Comparison of ENCODE assay signal across 20 cellular contexts in genomic region chr16:27382187-27382855, GRCh38. TPM values are rescaled to one million over a fixed set of nuclear protein-coding genes. Genes with fewer than 3 reads are reported as not detected.
DNase-seq lines count a peak whose midpoint lies in the region; ATAC-seq and TF ChIP-seq lines count a peak whose summit lies in the region.
"Had no signal": no experiment of that assay in that cellular context is flagged by ENCODE, and none has a peak within 500 bp of the region (broad histone marks: within the 10 kb centered on the region; RNA-seq: fewer than 3 reads in every experiment).

No MANE protein-coding gene starts in this region.

- H3K36me3 Mint-ChIP-seq in GM23338 (ENCODE audit: low read depth) = no peaks in the 10 kb centered on the region; the same call in 2 of the 3 replicates
- H3K36me3 Mint-ChIP-seq in activated T-helper 1 cell treated with anti-CD3 and anti-CD28 coated beads, Interleukin-12 subunit alpha, Interleukin-12 subunit beta, Interleukin-2, Interleukin-4 antibody, amounts not matched to agents 30 ng/mL and 10 ng/mL and 1 ng/mL, durations not matched to agents 14 hours and 24 hours and 36 hours (ENCODE audit: low read depth) = peaks cover 11% of the 10 kb centered on the region
- H3K36me3 Mint-ChIP-seq in natural killer cell = peaks cover 9% of the 10 kb centered on the region

- H3K79me2 ChIP-seq in GM23338 (replicated peaks; ENCODE audit: insufficient read depth) = no peaks in the 10 kb centered on the region

- H3K9me2 ChIP-seq in GM23338 (ENCODE audit: insufficient read depth) = no peaks in the 10 kb centered on the region

- H3K27ac ChIP-seq in GM23338 (ENCODE audit: low read depth) (no peak overlapping the region), transverse colon (no peak overlapping the region)
- H3K27ac ChIP-seq: body of pancreas had no signal

- no peak overlapping the region for H3K4me2 ChIP-seq in GM23338

- H3K4me1 Mint-ChIP-seq in GM23338 = no peaks in the 10 kb centered on the region
- peaks cover 71% of the 10 kb centered on the region for H3K4me1 Mint-ChIP-seq in activated T-helper 1 cell treated with anti-CD3 and anti-CD28 coated beads, Interleukin-12 subunit alpha, Interleukin-12 subunit beta, Interleukin-2, Interleukin-4 antibody, amounts not matched to agents 30 ng/mL and 10 ng/mL and 1 ng/mL, durations not matched to agents 14 hours and 24 hours and 36 hours (ENCODE audit: low read depth)
- peaks cover 21 to 22% of the 10 kb centered on the region in 2 donors for H3K4me1 Mint-ChIP-seq in natural killer cell

- H3K4me1 ChIP-seq in GM23338 (ENCODE audit: insufficient read depth) = no peaks in the 10 kb centered on the region
- H3K4me1 ChIP-seq in transverse colon = no peaks in the 10 kb centered on the region
- H3K4me1 ChIP-seq: body of pancreas had no signal

- H3K4me3 Mint-ChIP-seq in GM23338 (no peak overlapping the region), natural killer cell (no peak overlapping the region)
- peak overlapping the region; percentile 2 for H3K4me3 Mint-ChIP-seq in activated T-helper 1 cell treated with anti-CD3 and anti-CD28 coated beads, Interleukin-12 subunit alpha, Interleukin-12 subunit beta, Interleukin-2, Interleukin-4 antibody, amounts not matched to agents 30 ng/mL and 10 ng/mL and 1 ng/mL, durations not matched to agents 14 hours and 24 hours and 36 hours
- H3K4me3 Mint-ChIP-seq: activated naive CD4-positive, alpha-beta T cell treated with anti-CD3 and anti-CD28 coated beads for 36 hours; naive thymus-derived CD8-positive, alpha-beta T cell; T-helper 2 cell treated with Interferon-gamma antibody and Interleukin-4, amounts not matched to agents 5 μg/mL and 100 μg/mL, for 36 hours had no signal

- TF ChIP-seq EP300 in transverse colon (IDR thresholded peaks at IDR 0.05; ENCODE audit: low read depth) = no peak

- H3K27me3 ChIP-seq in GM23338 (ENCODE audit: insufficient read depth) = no peaks in the 10 kb centered on the region
- H3K27me3 ChIP-seq in transverse colon = no peaks in the 10 kb centered on the region
- H3K27me3 ChIP-seq: BLaER1 treated with 17β-estradiol and CSF1 and Interleukin-3, amounts not matched to agents 10 nM and 100 nM; body of pancreas had no signal

- ATAC-seq in GM23338 (no peak), natural killer cell (no peak)
- ATAC-seq: body of pancreas had no signal

- no peak for TF ChIP-seq POLR2A in transverse colon (IDR thresholded peaks at IDR 0.05)

- H3K27ac Mint-ChIP-seq in GM23338 (no peak overlapping the region), natural killer cell (no peak overlapping the region)
- peak overlapping the region; percentile 54 for H3K27ac Mint-ChIP-seq in activated T-helper 1 cell treated with anti-CD3 and anti-CD28 coated beads, Interleukin-12 subunit alpha, Interleukin-12 subunit beta, Interleukin-2, Interleukin-4 antibody, amounts not matched to agents 30 ng/mL and 10 ng/mL and 1 ng/mL, durations not matched to agents 14 hours and 24 hours and 36 hours
- H3K27ac Mint-ChIP-seq: activated naive CD4-positive, alpha-beta T cell treated with anti-CD3 and anti-CD28 coated beads for 36 hours; T-helper 2 cell treated with Interferon-gamma antibody and Interleukin-4, amounts not matched to agents 5 μg/mL and 100 μg/mL, for 36 hours had no signal

- DNase-seq in NCI-H748 (lab: John Stamatoyannopoulos, UW; ENCODE audit: unreplicated experiment) (peak; percentile 21), NCI-H748 treated with DMSO at 0.1 percent for 48 hours (lab: John Stamatoyannopoulos, UW) (no peak), GM23338 (ENCODE audit: low spot score) (no peak), natural killer cell (peak; percentile 8), transverse colon (no peak), GM13977 (ENCODE audit: low spot score) (no peak), A172 (ENCODE audit: low spot score) (no peak)
- no peak for DNase-seq in activated T-helper 1 cell treated with anti-CD3 and anti-CD28 coated beads, Interleukin-12 subunit alpha, Interleukin-12 subunit beta, Interleukin-2, Interleukin-4 antibody, amounts not matched to agents 30 ng/mL and 10 ng/mL and 1 ng/mL, durations not matched to agents 14 hours and 24 hours and 36 hours (ENCODE audit: low spot score)
- DNase-seq: activated CD4-positive, CD25-positive, alpha-beta regulatory T cell; activated naive CD4-positive, alpha-beta T cell treated with anti-CD3 and anti-CD28 coated beads for 36 hours; body of pancreas; DMS 273 treated with DMSO at 0.1 percent for 48 hours; naive thymus-derived CD8-positive, alpha-beta T cell; NCI-H146; NCI-H446; posterior cingulate gyrus; SIG-M5; small intestine had no signal

- no peaks in the 10 kb centered on the region for H3K36me3 ChIP-seq in GM23338 (ENCODE audit: insufficient read depth)
- no peaks in the 10 kb centered on the region for H3K36me3 ChIP-seq in transverse colon
- H3K36me3 ChIP-seq: BLaER1 treated with 17β-estradiol and CSF1 and Interleukin-3, amounts not matched to agents 10 nM and 100 nM had no signal

- H3K9me3 Mint-ChIP-seq in GM23338 (peaks cover 14% of the 10 kb centered on the region), natural killer cell (peaks cover 2 to 6% of the 10 kb centered on the region in 2 donors)
- peaks cover 29% of the 10 kb centered on the region for H3K9me3 Mint-ChIP-seq in activated T-helper 1 cell treated with anti-CD3 and anti-CD28 coated beads, Interleukin-12 subunit alpha, Interleukin-12 subunit beta, Interleukin-2, Interleukin-4 antibody, amounts not matched to agents 30 ng/mL and 10 ng/mL and 1 ng/mL, durations not matched to agents 14 hours and 24 hours and 36 hours

- in situ Hi-C loops in transverse colon (cut with MboI; ENCODE audit: low pct_ligation_motif_present in 1 of 4, low pct_unique_long_range_greater_than_20kb in 1 of 4, low sequenced_read_pairs in 3 of 4) (no loop called here), GM13977 (cut with MboI; ENCODE audit: low pct_unique_long_range_greater_than_20kb, low sequenced_read_pairs, unreplicated experiment) (no loop called here)

- H3K27me3 Mint-ChIP-seq in GM23338 (ENCODE audit: insufficient read depth, low read depth, poor library complexity) (peaks cover 7% of the 10 kb centered on the region), natural killer cell (ENCODE audit: low read depth in 2 of 2) (peaks cover 0 to 2% of the 10 kb centered on the region in 2 donors)
- no peaks in the 10 kb centered on the region for H3K27me3 Mint-ChIP-seq in activated T-helper 1 cell treated with anti-CD3 and anti-CD28 coated beads, Interleukin-12 subunit alpha, Interleukin-12 subunit beta, Interleukin-2, Interleukin-4 antibody, amounts not matched to agents 30 ng/mL and 10 ng/mL and 1 ng/mL, durations not matched to agents 14 hours and 24 hours and 36 hours (ENCODE audit: insufficient read depth)
- H3K27me3 Mint-ChIP-seq: naive thymus-derived CD8-positive, alpha-beta T cell had no signal

- intact Hi-C loops in activated T-helper 1 cell treated with anti-CD3 and anti-CD28 coated beads, Interleukin-12 subunit alpha, Interleukin-12 subunit beta, Interleukin-2, Interleukin-4 antibody, amounts not matched to agents 30 ng/mL and 10 ng/mL and 1 ng/mL, durations not matched to agents 14 hours and 24 hours and 36 hours (cut with micrococcal nuclease) = no loop called here
- intact Hi-C loops in natural killer cell (cut with micrococcal nuclease) = no loop called here
- intact Hi-C loops in transverse colon (cut with DNase I; ENCODE audit: low total_unique reads) = no loop called here

- no peak for TF ChIP-seq CTCF in GM23338 (conservative IDR thresholded peaks at IDR 0.05; ENCODE audit: low read depth in 2 of 2)
- no peak for TF ChIP-seq CTCF in natural killer cell (IDR thresholded peaks at IDR 0.05)
- TF ChIP-seq CTCF in transverse colon (IDR thresholded peaks at IDR 0.05) = no peak
- TF ChIP-seq CTCF in GM13977 (IDR thresholded peaks at IDR 0.05; ENCODE audit: extremely low read depth, insufficient read depth, missing control alignments) = no peak

- H3K4me3 ChIP-seq in GM23338 = no peak overlapping the region
- no peak overlapping the region for H3K4me3 ChIP-seq in transverse colon
- H3K4me3 ChIP-seq: body of pancreas had no signal

- no peaks in the 10 kb centered on the region for H3K9me3 ChIP-seq in transverse colon
- H3K9me3 ChIP-seq: body of pancreas had no signal

- WGBS in transverse colon (ENCODE audit: low coverage in 1 of 2), 2 donors = 73 to 77% methylated on average over 7 of the region's 7 CpGs

- no peaks in the 10 kb centered on the region for H4K20me1 ChIP-seq in GM23338 (replicated peaks; ENCODE audit: insufficient read depth)
- H4K20me1 ChIP-seq: BLaER1 treated with 17β-estradiol and CSF1 and Interleukin-3, amounts not matched to agents 10 nM and 100 nM had no signal

- no peaks in the 10 kb centered on the region for H3F3A ChIP-seq in GM23338 (replicated peaks; ENCODE audit: low read depth)

- H2AFZ ChIP-seq in GM23338 = 0 out of 2 replicates have a peak overlapping the region, but pooled peaks have one; percentile 23

TF ChIP-seq in GM23338, 12 proteins besides CTCF, POLR2A, EP300 and RAD21:
- TF ChIP-seq POLR2AphosphoS5 (IDR thresholded peaks at IDR 0.05; ENCODE audit: low read depth) (no peak), JUNB (IDR thresholded peaks at IDR 0.05; ENCODE audit: unreplicated experiment) (no peak), ETS1 (IDR thresholded peaks at IDR 0.05) (no peak), CREB1 (CRISPR knock-in tag; IDR thresholded peaks at IDR 0.05; ENCODE audit: low read depth) (0 out of 2 replicates have a peak, but pooled peaks have one; percentile 21)

RNA-seq across cellular contexts. Expression of gene IL21R, which starts 19.7 kb away (rescaled TPM):
- total RNA-seq in GM23338 (2014; rRNA removed; shearing (Covaris generic)) = 2.6 TPM in 2 replicates
- polyA plus RNA-seq in GM23338 (2016; fragmentation: Nextera tagmentation; extraction: Ambion mirVana) = 0.42 and 0.83 TPM in 2 replicates
- total RNA-seq in activated T-helper 1 cell treated with anti-CD3 and anti-CD28 coated beads, Interleukin-12 subunit alpha, Interleukin-12 subunit beta, Interleukin-2, Interleukin-4 antibody, amounts not matched to agents 30 ng/mL and 10 ng/mL and 1 ng/mL, durations not matched to agents 14 hours and 24 hours and 36 hours = 101 and 104 TPM in 2 replicates
- total RNA-seq in natural killer cell = 10 to 100 TPM; 24.3 to 45.7 (median 26.5) TPM
- 1 to 10 TPM in 1 of 4 donors, under 1 TPM in 2, not detected in 1; 0.20 to 1.1 (median 0.27) TPM for total RNA-seq in transverse colon
- 1.3 and 6.6 TPM in 2 replicates for total RNA-seq in A172 (2014; rRNA removed; shearing (Covaris generic))

Comparison
In these comparisons a context has a peak if more than half of its experiments do, and no peak if none do; other contexts are left out.
1. DNase-seq: peak in NCI-H748 (single experiment) and natural killer cell (single experiment); none in NCI-H748 treated with DMSO at 0.1 percent for 48 hours (single experiment), GM23338 (single experiment), activated T-helper 1 cell treated with anti-CD3 and anti-CD28 coated beads, Interleukin-12 subunit alpha, Interleukin-12 subunit beta, Interleukin-2, Interleukin-4 antibody, amounts not matched to agents 30 ng/mL and 10 ng/mL and 1 ng/mL, durations not matched to agents 14 hours and 24 hours and 36 hours (single experiment), transverse colon (single experiment), GM13977 (single experiment) and A172 (single experiment).